In genomic region chr12:20596036-20596435, GRCh38 we compare ENCODE assay signal across 18 cellular contexts.
"Had no signal": no experiment of that assay in that cellular context is flagged by ENCODE, and none has a peak within 500 bp of the region (broad histone marks: within the 10 kb centered on the region; RNA-seq: fewer than 3 reads in every experiment).

No MANE protein-coding gene starts in this region.

- H3K27me3 ChIP-seq: cardiac muscle cell, dorsolateral prefrontal cortex, neural progenitor cell, ovary, thyroid gland had no signal

- H3K4me3 ChIP-seq: cardiac muscle cell, dorsolateral prefrontal cortex, left ventricle myocardium inferior, neural progenitor cell, ovary, thyroid gland had no signal

- H3K9me3 ChIP-seq: left ventricle myocardium inferior, ovary, thyroid gland had no signal

- H3K36me3 ChIP-seq: cardiac muscle cell, left ventricle myocardium inferior, neural progenitor cell, ovary, thyroid gland had no signal

- H3K4me1 ChIP-seq: thyroid gland had no signal

- H3K27ac ChIP-seq: cardiac muscle cell, dorsolateral prefrontal cortex, left ventricle myocardium inferior, neural progenitor cell, ovary, thyroid gland had no signal

- FAIRE-seq: astrocyte, urothelium cell line had no signal

- DNase-seq: activated CD4-positive, alpha-beta memory T cell treated with anti-CD3 and anti-CD28 coated beads for 36 hours; activated CD4-positive, alpha-beta T cell treated with anti-CD3 and anti-CD28 coated beads for 36 hours; activated CD8-positive, alpha-beta memory T cell treated with anti-CD3 and anti-CD28 coated beads, Interleukin-2, amount 10 ng/mL, durations not matched to agents 7 days and 5 days; activated naive CD4-positive, alpha-beta T cell treated with anti-CD3 and anti-CD28 coated beads, Interleukin-2, amount 10 ng/mL, durations not matched to agents 7 days and 5 days; activated T-cell treated with anti-CD3 and anti-CD28 coated beads, Interleukin-2, amount 50 U/mL, for 1 hour; dorsolateral prefrontal cortex; hippocampal formation; left ventricle myocardium inferior; naive B cell; ovary; stimulated activated CD4-positive, alpha-beta T cell treated with anti-CD3 and anti-CD28 coated beads, Interleukin-15, amount 100 ng/mL, for 24 hours; stimulated activated CD4-positive, alpha-beta T cell treated with anti-CD3 and anti-CD28 coated beads, Interleukin-4, amount 100 ng/mL, for 1 hour; stimulated activated naive B cell treated with anti-CD40 and anti-IgM and Interleukin-4, amounts not matched to agents 10 μg/mL and 1 μg/mL and 100 μg/mL, for 72 hours; thyroid gland had no signal
